16 cellular contexts compared by ENCODE assay signal in the genomic region with DNA sequence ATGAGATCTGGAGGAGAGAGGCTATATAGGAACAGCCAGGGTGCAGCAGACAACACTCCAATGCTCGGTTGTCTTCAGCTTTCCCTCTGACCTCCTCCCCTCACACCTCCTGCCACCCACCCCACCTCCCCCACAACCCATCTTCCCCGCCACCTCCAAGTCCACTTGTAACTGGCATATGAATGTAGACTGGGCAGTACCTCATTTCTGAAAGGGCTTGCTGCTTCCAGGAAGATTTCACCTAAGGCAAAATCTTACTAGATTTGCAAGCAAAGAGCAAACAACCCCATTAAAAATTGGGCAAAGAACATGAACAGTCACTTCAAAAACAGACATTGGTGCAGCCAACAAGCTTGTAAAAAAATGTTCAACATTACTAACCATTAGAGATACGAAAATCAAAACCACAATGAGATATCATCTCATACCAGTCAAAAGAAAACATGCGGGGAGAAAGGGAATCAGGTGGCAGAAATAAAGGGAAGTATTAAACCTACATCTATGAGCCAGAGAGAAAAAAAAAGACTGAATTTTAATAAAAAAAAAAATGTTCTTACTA.
A peak's percentile ranks its signal among the peaks of the same experiment; 100 is the strongest.
DNase-seq lines count a peak whose midpoint lies in the region; ATAC-seq and TF ChIP-seq lines count a peak whose summit lies in the region.
"Had no signal": no experiment of that assay in that cellular context is flagged by ENCODE, and none has a peak within 500 bp of the region (broad histone marks: within the 10 kb centered on the region; RNA-seq: fewer than 3 reads in every experiment).

No MANE protein-coding gene starts in this region.

- POLR2A ChIA-PET in Panc1 (lab: Charles Lee), result no interaction called here

- H2AK5ac ChIP-seq in mesendoderm (ENCODE audit: low read length), result no peak overlapping the region

- no peak overlapping the region for H4K8ac ChIP-seq in mesendoderm (ENCODE audit: low read depth, low read length)

- H3K4me3 ChIP-seq in Panc1 (ENCODE audit: low read depth in 2 of 2, low read length in 2 of 2), result no peak overlapping the region
- no peak overlapping the region for H3K4me3 ChIP-seq in mesendoderm (ENCODE audit: low read length)

- H4K5ac ChIP-seq in mesendoderm (ENCODE audit: low read length), result no peak overlapping the region

- no CpG with 5 or more reads among the region's 4 CpGs for WGBS in mesendoderm (ENCODE audit: extremely low coverage, insufficient coverage, low lambda C conversion rate)

- H3K27ac Mint-ChIP-seq in activated naive CD4-positive, alpha-beta T cell treated with anti-CD3 and anti-CD28 coated beads, Interleukin-2, amount 50 U/mL, for 72 hours, result no peak overlapping the region

- in situ Hi-C loops in KBM-7 (cut with MboI; ENCODE audit: low pct_unique_long_range_greater_than_20kb, low sequenced_read_pairs) (no loop called here), Panc1 (cut with HindIII; ENCODE audit: low pct_unique_long_range_greater_than_20kb, low sequenced_read_pairs) (no loop called here)

- peaks cover 9% of the 10 kb centered on the region for H3K27me3 ChIP-seq in Panc1 (ENCODE audit: control insufficient read depth, insufficient read depth, low read length)
- H3K27me3 ChIP-seq in foreskin keratinocyte, result peaks cover 6% of the 10 kb centered on the region
- H3K27me3 ChIP-seq in mesendoderm (ENCODE audit: insufficient read depth, low read length, poor library complexity), result no peaks in the 10 kb centered on the region

- no peaks in the 10 kb centered on the region for H3K36me3 ChIP-seq in Panc1 (ENCODE audit: control insufficient read depth, insufficient read depth, low read length)
- H3K36me3 ChIP-seq in mesendoderm (ENCODE audit: control insufficient read depth, insufficient read depth, low read length), result no peaks in the 10 kb centered on the region

- no peak overlapping the region for H3K9ac ChIP-seq in mesendoderm (ENCODE audit: low read length)

- no peak overlapping the region for H3K23ac ChIP-seq in mesendoderm (ENCODE audit: low read length)

- H3K56ac ChIP-seq in mesendoderm (ENCODE audit: low read length), result no peak overlapping the region

- H3K4me2 ChIP-seq in mesendoderm (ENCODE audit: low read length), result no peak overlapping the region

- CTCF ChIA-PET in Panc1 (lab: Charles Lee), result interaction anchor here (0.7 kb wide), 1 partner anchor 85 kb away, joined by 3 read pairs; no protein-coding TSS in a partner anchor

- DNase-seq in EH (ENCODE audit: low read depth) (peak; percentile 16), KBM-7 (peak; percentile 17), Panc1 (ENCODE audit: low read depth, low spot score) (no peak), foreskin keratinocyte (peak; percentile 20 to 46), mesendoderm (no peak), NCI-H82 treated with DMSO at 0.1 percent for 48 hours (lab: John Stamatoyannopoulos, UW; ENCODE audit: unreplicated experiment) (no peak)
- DNase-seq in activated naive CD4-positive, alpha-beta T cell treated with anti-CD3 and anti-CD28 coated beads, Interleukin-2, amount 50 U/mL, for 72 hours (ENCODE audit: low spot score in 2 of 2), result no peak
- DNase-seq: ACHN, DMS79 treated with DMSO at 0.1 percent for 48 hours, H7, NCI-H1105, NCI-H2081, NCI-H2171 treated with DMSO at 0.1 percent for 48 hours, NCI-H524, NCI-H82 had no signal

- no peaks in the 10 kb centered on the region for H3K79me1 ChIP-seq in mesendoderm (ENCODE audit: low read length)

- H2BK120ac ChIP-seq in mesendoderm (ENCODE audit: low read depth, low read length), result no peak overlapping the region

- BruUV-seq in Panc1 (replicated peaks; lab: Mats Ljungman, UMichigan), result no TSS peak

- ATAC-seq in Panc1 (peak; percentile 67), foreskin keratinocyte (no peak), HG03342 (IDR thresholded peaks at IDR 0.05; ENCODE audit: unreplicated experiment) (no peak)
- no peak for ATAC-seq in activated naive CD4-positive, alpha-beta T cell treated with anti-CD3 and anti-CD28 coated beads, Interleukin-2, amount 50 U/mL, for 72 hours

- H3K36me3 Mint-ChIP-seq in activated naive CD4-positive, alpha-beta T cell treated with anti-CD3 and anti-CD28 coated beads, Interleukin-2, amount 50 U/mL, for 72 hours, result no peaks in the 10 kb centered on the region

- intact Hi-C loops in Panc1 (cut with micrococcal nuclease; ENCODE audit: unreplicated experiment), result no loop called here

- no peak overlapping the region for H3K18ac ChIP-seq in mesendoderm (ENCODE audit: low read length)

- H3K27ac ChIP-seq in Panc1 (ENCODE audit: low read length) (no peak overlapping the region), foreskin keratinocyte (no peak overlapping the region), mesendoderm (ENCODE audit: low read depth, low read length) (no peak overlapping the region)

- H2BK5ac ChIP-seq in mesendoderm (ENCODE audit: low read length), result no peak overlapping the region

- H2BK15ac ChIP-seq in mesendoderm (replicated peaks; ENCODE audit: low read depth), result no peak overlapping the region

- no peaks in the 10 kb centered on the region for H3K9me3 ChIP-seq in Panc1 (ENCODE audit: control insufficient read depth, insufficient read depth, low read depth, low read length)

- H3K9me3 Mint-ChIP-seq in activated naive CD4-positive, alpha-beta T cell treated with anti-CD3 and anti-CD28 coated beads, Interleukin-2, amount 50 U/mL, for 72 hours, result no peaks in the 10 kb centered on the region

- no peak for TF ChIP-seq CTCF in Panc1 (IDR thresholded peaks at IDR 0.05)
- TF ChIP-seq CTCF in foreskin keratinocyte (conservative IDR thresholded peaks at IDR 0.05), result no peak

- H3K79me2 ChIP-seq in mesendoderm (ENCODE audit: control insufficient read depth, insufficient read depth, low read length), result no peaks in the 10 kb centered on the region

- no peak overlapping the region for H3K4ac ChIP-seq in mesendoderm (ENCODE audit: low read depth, low read length)

- H3K4me1 ChIP-seq in Panc1 (ENCODE audit: control insufficient read depth, insufficient read depth, low read length) (no peaks in the 10 kb centered on the region), foreskin keratinocyte (no peaks in the 10 kb centered on the region), mesendoderm (ENCODE audit: control insufficient read depth, low read depth, low read length) (peaks cover 5% of the 10 kb centered on the region)

Comparison
In these comparisons a context has a peak if more than half of its experiments do, and no peak if none do; other contexts are left out.
1. DNase-seq: peak in EH (single experiment), KBM-7 (single experiment) and foreskin keratinocyte (2 of 2); none in Panc1 (single experiment), mesendoderm (single experiment), NCI-H82 treated with DMSO at 0.1 percent for 48 hours (single experiment) and activated naive CD4-positive, alpha-beta T cell treated with anti-CD3 and anti-CD28 coated beads, Interleukin-2, amount 50 U/mL, for 72 hours (0 of 2).